ENCODE assay signal across 12 cellular contexts in the genomic region with DNA sequence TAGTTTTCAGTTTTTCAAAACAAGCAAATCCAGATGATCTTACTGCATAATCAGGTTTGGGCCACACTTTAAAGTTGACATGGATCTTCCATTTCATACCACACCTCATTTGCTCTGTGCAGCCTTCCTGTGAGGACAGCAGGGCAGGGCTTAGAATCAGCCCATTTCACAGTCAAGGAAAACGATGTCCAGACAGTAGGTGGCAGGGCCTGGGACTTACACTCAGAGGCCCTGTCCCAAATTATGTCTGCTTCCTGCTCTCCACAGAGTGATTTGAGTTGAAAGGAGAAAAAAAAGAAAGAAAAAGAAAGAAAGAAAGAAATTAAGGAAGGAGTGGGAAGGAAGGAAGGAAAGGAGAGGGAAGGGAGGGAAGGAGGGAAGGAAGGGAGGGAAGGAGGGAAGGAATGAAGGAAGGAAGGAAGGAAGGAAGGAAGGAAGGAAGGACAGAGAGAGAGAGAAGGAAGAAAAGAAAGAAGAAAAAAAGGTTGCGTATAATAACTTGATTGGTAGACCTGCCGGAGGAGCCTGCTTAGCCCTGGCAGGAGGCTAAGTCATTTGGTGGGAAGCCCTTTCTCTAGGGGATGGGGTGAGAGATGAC. TPM values are rescaled to one million over a fixed set of nuclear protein-coding genes. Genes with fewer than 3 reads are reported as not detected.
A peak's percentile ranks its signal among the peaks of the same experiment; 100 is the strongest.
DNase-seq lines count a peak whose midpoint lies in the region; ATAC-seq, FAIRE-seq and TF ChIP-seq lines count a peak whose summit lies in the region.
"Had no signal": no experiment of that assay in that cellular context is flagged by ENCODE, and none has a peak within 500 bp of the region (broad histone marks: within the 10 kb centered on the region; RNA-seq: fewer than 3 reads in every experiment).

No MANE protein-coding gene starts in this region.

- no peak overlapping the region for H3K27ac Mint-ChIP-seq in activated T-helper 2 cell treated with anti-CD3 and anti-CD28 coated beads, Interferon-gamma antibody, Interleukin-2, Interleukin-4, amounts not matched to agents 10 μg/mL and 5 μg/mL and 100 μg/mL, durations not matched to agents 14 hours and 24 hours and 36 hours
- H3K27ac Mint-ChIP-seq: CD4-positive, alpha-beta memory T cell; mesothelial cell of epicardium had no signal

- H3K9me3 Mint-ChIP-seq in activated T-helper 2 cell treated with anti-CD3 and anti-CD28 coated beads, Interferon-gamma antibody, Interleukin-2, Interleukin-4, amounts not matched to agents 10 μg/mL and 5 μg/mL and 100 μg/mL, durations not matched to agents 14 hours and 24 hours and 36 hours: no peaks in the 10 kb centered on the region
- H3K9me3 Mint-ChIP-seq: CD4-positive, alpha-beta memory T cell; mesothelial cell of epicardium had no signal

- H3K27me3 ChIP-seq in vagina: no peaks in the 10 kb centered on the region
- H3K27me3 ChIP-seq: thyroid gland had no signal

- peak; percentile 44 for DNase-seq in cardiac septum (ENCODE audit: low spot score)
- DNase-seq in left cardiac atrium: no peak
- peak; percentile 2 for DNase-seq in activated T-helper 2 cell treated with anti-CD3 and anti-CD28 coated beads, Interferon-gamma antibody, Interleukin-2, Interleukin-4, amounts not matched to agents 10 μg/mL and 5 μg/mL and 100 μg/mL, durations not matched to agents 14 hours and 24 hours and 36 hours (ENCODE audit: low spot score)
- peak; percentile 16 for DNase-seq in iPS-NIHi7 (ENCODE audit: extremely low spot score)
- DNase-seq in vagina (ENCODE audit: extremely low spot score in 2 of 2): peak in 1 of 2 donors; percentile 27
- DNase-seq in RKO (ENCODE audit: low spot score): no peak
- no peak for DNase-seq in H54 (ENCODE audit: insufficient read length, low spot score)
- DNase-seq in NCI-H2227 (lab: John Stamatoyannopoulos, UW; ENCODE audit: unreplicated experiment): no peak
- DNase-seq: activated gamma-delta T cell had no signal

- H3K4me3 Mint-ChIP-seq in activated T-helper 2 cell treated with anti-CD3 and anti-CD28 coated beads, Interferon-gamma antibody, Interleukin-2, Interleukin-4, amounts not matched to agents 10 μg/mL and 5 μg/mL and 100 μg/mL, durations not matched to agents 14 hours and 24 hours and 36 hours (ENCODE audit: low read depth): no peak overlapping the region

- H3K27ac ChIP-seq in vagina: peak overlapping the region; percentile 84

- H3K4me1 ChIP-seq in vagina: peaks cover 63% of the 10 kb centered on the region

- H3K4me1 Mint-ChIP-seq in activated T-helper 2 cell treated with anti-CD3 and anti-CD28 coated beads, Interferon-gamma antibody, Interleukin-2, Interleukin-4, amounts not matched to agents 10 μg/mL and 5 μg/mL and 100 μg/mL, durations not matched to agents 14 hours and 24 hours and 36 hours (ENCODE audit: low read depth): peaks cover 38% of the 10 kb centered on the region
- H3K4me1 Mint-ChIP-seq: mesothelial cell of epicardium had no signal

- TF ChIP-seq CTCF in vagina (IDR thresholded peaks at IDR 0.05): no peak

- FAIRE-seq in H54 (lab: Jason Lieb, UNC): no peak

- no peaks in the 10 kb centered on the region for H3K36me3 ChIP-seq in vagina
- H3K36me3 ChIP-seq: thyroid gland had no signal

- H3K9me3 ChIP-seq in vagina: no peaks in the 10 kb centered on the region
- H3K9me3 ChIP-seq: thyroid gland had no signal

- no peaks in the 10 kb centered on the region for H3K36me3 Mint-ChIP-seq in activated T-helper 2 cell treated with anti-CD3 and anti-CD28 coated beads, Interferon-gamma antibody, Interleukin-2, Interleukin-4, amounts not matched to agents 10 μg/mL and 5 μg/mL and 100 μg/mL, durations not matched to agents 14 hours and 24 hours and 36 hours (ENCODE audit: low read depth)
- H3K36me3 Mint-ChIP-seq: CD4-positive, alpha-beta memory T cell; mesothelial cell of epicardium had no signal

- no peak overlapping the region for H3K4me3 ChIP-seq in vagina
- H3K4me3 ChIP-seq: thyroid gland had no signal

- TF ChIP-seq POLR2A in vagina (IDR thresholded peaks at IDR 0.05): no peak
- TF ChIP-seq POLR2A in H54 (IDR thresholded peaks at IDR 0.05; ENCODE audit: low read depth, low read length): no peak

- intact Hi-C loops in cardiac septum (cut with DNase I) (loop anchor here (5.0 kb wide), 1 partner anchor 241 kb away; no protein-coding TSS in a partner anchor), left cardiac atrium (cut with DNase I) (loop anchor here (5.0 to 10.0 kb wide), 4 partner anchors 58 to 308 kb away; a partner anchor contains a TSS), vagina (cut with DNase I) (loop anchor here (5.0 kb wide), 1 partner anchor 111 kb away; no protein-coding TSS in a partner anchor)
- intact Hi-C loops in activated T-helper 2 cell treated with anti-CD3 and anti-CD28 coated beads, Interferon-gamma antibody, Interleukin-2, Interleukin-4, amounts not matched to agents 10 μg/mL and 5 μg/mL and 100 μg/mL, durations not matched to agents 14 hours and 24 hours and 36 hours (cut with micrococcal nuclease): loop anchor here (1.0 to 10.0 kb wide), 4 partner anchors 56 to 432 kb away; a partner anchor contains a TSS

- H3K27me3 Mint-ChIP-seq in activated T-helper 2 cell treated with anti-CD3 and anti-CD28 coated beads, Interferon-gamma antibody, Interleukin-2, Interleukin-4, amounts not matched to agents 10 μg/mL and 5 μg/mL and 100 μg/mL, durations not matched to agents 14 hours and 24 hours and 36 hours (ENCODE audit: low read depth): peaks cover 3% of the 10 kb centered on the region

- no peak for ATAC-seq in left cardiac atrium

RNA-seq across cellular contexts. Expression of a gene that starts 23.6 kb away (rescaled TPM):
- total RNA-seq in cardiac septum (6.9 TPM), left cardiac atrium (10 to 100 TPM; 27.7 to 33.3 TPM), vagina (144 TPM)
- total RNA-seq in activated T-helper 2 cell treated with anti-CD3 and anti-CD28 coated beads, Interferon-gamma antibody, Interleukin-2, Interleukin-4, amounts not matched to agents 10 μg/mL and 5 μg/mL and 100 μg/mL, durations not matched to agents 14 hours and 24 hours and 36 hours: 13.7 and 15.3 TPM in 2 replicates
- total RNA-seq: CD4-positive, alpha-beta memory T cell had no signal

RNA-seq across cellular contexts. Expression of a gene that starts 54.0 kb away (rescaled TPM):
- total RNA-seq in cardiac septum (9.7 TPM), left cardiac atrium (10 to 100 TPM; 12.5 to 18.1 TPM), vagina (16.2 TPM)
- 15.4 and 15.6 TPM in 2 replicates for total RNA-seq in activated T-helper 2 cell treated with anti-CD3 and anti-CD28 coated beads, Interferon-gamma antibody, Interleukin-2, Interleukin-4, amounts not matched to agents 10 μg/mL and 5 μg/mL and 100 μg/mL, durations not matched to agents 14 hours and 24 hours and 36 hours

Comparison
In these comparisons a context has a peak if more than half of its experiments do, and no peak if none do; other contexts are left out.
1. DNase-seq: peak in cardiac septum (single experiment), activated T-helper 2 cell treated with anti-CD3 and anti-CD28 coated beads, Interferon-gamma antibody, Interleukin-2, Interleukin-4, amounts not matched to agents 10 μg/mL and 5 μg/mL and 100 μg/mL, durations not matched to agents 14 hours and 24 hours and 36 hours (single experiment) and iPS-NIHi7 (single experiment); none in left cardiac atrium (single experiment), RKO (single experiment), H54 (single experiment) and NCI-H2227 (single experiment).